9 cellular contexts compared by ENCODE assay signal in genomic region chr12:49365542-49365941, GRCh38. TPM values are rescaled to one million over a fixed set of nuclear protein-coding genes. Genes with fewer than 3 reads are reported as not detected.
DNase-seq lines count a peak whose midpoint lies in the region; ATAC-seq and TF ChIP-seq lines count a peak whose summit lies in the region.
"Had no signal": no experiment of that assay in that cellular context is flagged by ENCODE, and none has a peak within 500 bp of the region (broad histone marks: within the 10 kb centered on the region; RNA-seq: fewer than 3 reads in every experiment).

No MANE protein-coding gene starts in this region.

- H3K9me3 Mint-ChIP-seq in activated T-cell treated with anti-CD3 and anti-CD28 coated beads, Interleukin-2, amount 50 U/mL, for 24 hours: no peaks in the 10 kb centered on the region

- peaks cover 40% of the 10 kb centered on the region for H3K4me1 Mint-ChIP-seq in activated T-cell treated with anti-CD3 and anti-CD28 coated beads, Interleukin-2, amount 50 U/mL, for 24 hours (ENCODE audit: low read depth)

- H3K4me3 Mint-ChIP-seq in activated T-cell treated with anti-CD3 and anti-CD28 coated beads, Interleukin-2, amount 50 U/mL, for 24 hours: peak overlapping the region; percentile 94

- no peaks in the 10 kb centered on the region for H3K36me3 ChIP-seq in spleen

- H3K9me3 ChIP-seq in spleen: no peaks in the 10 kb centered on the region

- H3K4me3 ChIP-seq in epithelial cell of esophagus (ENCODE audit: low read length) (no peak overlapping the region), spleen (peak overlapping the region in 5 of 8 donors; percentile 69 to 95 (median 79))

- no peak for TF ChIP-seq POLR2A in spleen (IDR thresholded peaks at IDR 0.05)

- peaks cover 0 to 2% (median 0%) of the 10 kb centered on the region in 7 donors for H3K27me3 ChIP-seq in spleen (replicated peaks in 1 of 7)

- ATAC-seq in GM18517 (IDR thresholded peaks at IDR 0.05; ENCODE audit: unreplicated experiment) (no peak), GM21723 (IDR thresholded peaks at IDR 0.05; ENCODE audit: unreplicated experiment) (no peak)

- no peak for DNase-seq in activated T-cell treated with anti-CD3 and anti-CD28 coated beads, Interleukin-2, amount 50 U/mL, for 24 hours
- DNase-seq in activated T-cell treated with anti-CD3 and anti-CD28 coated beads for 4 hours: no peak
- DNase-seq in RPMI7951 (ENCODE audit: low read depth): peak; percentile 80
- DNase-seq in epithelial cell of esophagus (ENCODE audit: low read depth): peak; percentile 57
- no peak for DNase-seq in spleen
- DNase-seq in SKM-1 (lab: John Stamatoyannopoulos, UW; ENCODE audit: unreplicated experiment): no peak

- intact Hi-C loops in spleen (cut with DNase I; ENCODE audit: low total_unique reads): no loop called here

- H3K36me3 Mint-ChIP-seq in activated T-cell treated with anti-CD3 and anti-CD28 coated beads, Interleukin-2, amount 50 U/mL, for 24 hours (ENCODE audit: low read depth): peaks cover 7% of the 10 kb centered on the region

- peak overlapping the region; percentile 20 for H3K27ac Mint-ChIP-seq in activated T-cell treated with anti-CD3 and anti-CD28 coated beads, Interleukin-2, amount 50 U/mL, for 24 hours

- peak overlapping the region in 2 of 8 donors; percentile 95 for H3K27ac ChIP-seq in spleen

- peaks cover 13 to 51% (median 38%) of the 10 kb centered on the region in 6 donors for H3K4me1 ChIP-seq in spleen

- 55 to 67% (median 62%) methylated on average over 5 of the region's 5 CpGs for WGBS in spleen, 5 donors

- H3K27me3 Mint-ChIP-seq in activated T-cell treated with anti-CD3 and anti-CD28 coated beads, Interleukin-2, amount 50 U/mL, for 24 hours: no peaks in the 10 kb centered on the region

- TF ChIP-seq CTCF in epithelial cell of esophagus (IDR thresholded peaks at IDR 0.05; ENCODE audit: insufficient read depth, low read depth, low read length, missing control alignments) (no peak), spleen (IDR thresholded peaks at IDR 0.05 in 8 of 11, conservative IDR thresholded peaks at IDR 0.05 in 3 of 11) (no peak)

RNA-seq across cellular contexts. Expression of gene SPATS2, which starts 1.7 kb away (rescaled TPM):
- 14.8 and 17.7 TPM in 2 replicates for total RNA-seq in RPMI7951 (2014; rRNA removed; shearing (Covaris generic))
- 10 to 100 TPM; 15.8 to 27.0 (median 20.7) TPM for total RNA-seq in spleen
- 10 to 100 TPM in 1 of 3 donors, 1 to 10 TPM in 2; 7.1 to 10.1 (median 9.1) TPM for polyA plus RNA-seq in spleen

RNA-seq across cellular contexts. Expression of gene DNAJC22, which starts 18.9 kb away (rescaled TPM):
- total RNA-seq in RPMI7951 (2014; rRNA removed; shearing (Covaris generic)): 7.9 and 10.4 TPM in 2 replicates
- total RNA-seq in spleen: 1 to 10 TPM in 2 of 7 donors, under 1 TPM in 5; 0.43 to 1.9 (median 0.89) TPM
- under 1 TPM; 0.10 to 0.48 (median 0.20) TPM for polyA plus RNA-seq in spleen

RNA-seq across cellular contexts. Expression of gene C1QL4, which starts 28.6 kb away (rescaled TPM):
- total RNA-seq in RPMI7951 (2014; rRNA removed; shearing (Covaris generic)): 1.7 and 3.3 TPM in 2 replicates
- total RNA-seq in spleen: not detected
- polyA plus RNA-seq in spleen: not detected
- polyA plus RNA-seq: BJ had no signal

RNA-seq across cellular contexts. Expression of gene TROAP, which starts 42.5 kb away (rescaled TPM):
- 49.3 and 59.5 TPM in 2 replicates for total RNA-seq in RPMI7951 (2014; rRNA removed; shearing (Covaris generic))
- total RNA-seq in spleen: 10 to 100 TPM in 1 of 7 donors, 1 to 10 TPM in 6; 2.5 to 11.9 (median 4.0) TPM
- polyA plus RNA-seq in spleen: 10 to 100 TPM in 1 of 3 donors, 1 to 10 TPM in 2; 3.2 to 10.8 (median 4.8) TPM

Comparison
In these comparisons a context has a peak if more than half of its experiments do, and no peak if none do; other contexts are left out.
1. DNase-seq: peak in RPMI7951 (single experiment) and epithelial cell of esophagus (single experiment); none in activated T-cell treated with anti-CD3 and anti-CD28 coated beads, Interleukin-2, amount 50 U/mL, for 24 hours (single experiment), activated T-cell treated with anti-CD3 and anti-CD28 coated beads for 4 hours (single experiment), spleen (single experiment) and SKM-1 (single experiment).